Comparison of ENCODE assay signal across 8 cellular contexts in genomic region chrX:72131317-72132294, GRCh38. TPM values are rescaled to one million over a fixed set of nuclear protein-coding genes. Genes with fewer than 3 reads are reported as not detected.
DNase-seq lines count a peak whose midpoint lies in the region; ATAC-seq and TF ChIP-seq lines count a peak whose summit lies in the region.

Gene RTL5 (minus strand): TSS chrX:72131915.

- H3K4me3 ChIP-seq in right cardiac atrium (ENCODE audit: low read length), result peak within 1 kb of the TSS; percentile 59
- H3K4me3 ChIP-seq in prostate gland, result peak within 1 kb of the TSS; percentile 31 to 42
- H3K4me3 ChIP-seq in uterus, result peak within 1 kb of the TSS; percentile 39 to 50

- intact Hi-C loops in right cardiac atrium (cut with DNase I) (loop anchor here in 1 of 4 donors (5.0 kb wide), 1 partner anchor 219 kb away; the partner anchor contains the start of gene NHSL2), prostate gland (cut with DNase I) (no loop called here), uterus (cut with DNase I; ENCODE audit: low total_unique reads) (no loop called here)

- H3K4me1 ChIP-seq in right cardiac atrium (ENCODE audit: control insufficient read depth, insufficient read depth, low read length), result no peaks in the 10 kb centered on the region
- no peaks in the 10 kb centered on the region for H3K4me1 ChIP-seq in prostate gland (replicated peaks)
- no peaks in the 10 kb centered on the region for H3K4me1 ChIP-seq in uterus

- ATAC-seq in GM21717 (IDR thresholded peaks at IDR 0.05; ENCODE audit: unreplicated experiment), result peak; percentile 51
- peak; percentile 94 to 97 for ATAC-seq in right cardiac atrium

- H3K27ac ChIP-seq in right cardiac atrium (ENCODE audit: low read length) (no peak within 1 kb of the TSS), prostate gland (peak within 1 kb of the TSS; percentile 61 to 73), uterus (peak within 1 kb of the TSS; percentile 78 to 79)

- DNase-seq in COLO829 (ENCODE audit: low spot score) (peak; percentile 30), NCI-H1092 (lab: John Stamatoyannopoulos, UW) (peak; percentile 98), T-helper 1 cell (peak; percentile 11 to 49 (median 35)), astrocyte of the hippocampus (ENCODE audit: low read depth, low spot score) (peak; percentile 93), right cardiac atrium (peak; percentile 91 to 95 (median 95)), prostate gland (ENCODE audit: low spot score) (peak; percentile 78), uterus (peak; percentile 88 to 93)

- under 1% methylated on average over 101 of the region's 106 CpGs for whole genome bisulfite sequencing in right cardiac atrium
- WGBS in prostate gland, result under 1% methylated on average over 15 of the region's 106 CpGs

- TF ChIP-seq CTCF in prostate gland (IDR thresholded peaks at IDR 0.05) (peak in 1 of 4 experiments; percentile 6), uterus (IDR thresholded peaks at IDR 0.05) (peak in 1 of 4 experiments; percentile 7)

- TF ChIP-seq POLR2A in prostate gland (IDR thresholded peaks at IDR 0.05) (peak; percentile 44), uterus (IDR thresholded peaks at IDR 0.05) (peak; percentile 25 to 47)

- H3K9me3 ChIP-seq in right cardiac atrium (ENCODE audit: control insufficient read depth, low read length) (no peaks in the 10 kb centered on the region), prostate gland (no peaks in the 10 kb centered on the region), uterus (no peaks in the 10 kb centered on the region)

- H3K27me3 ChIP-seq in right cardiac atrium (ENCODE audit: control insufficient read depth, insufficient read depth) (no peaks in the 10 kb centered on the region), prostate gland (replicated peaks; ENCODE audit: insufficient read depth) (no peaks in the 10 kb centered on the region), uterus (no peaks in the 10 kb centered on the region)

- H3K36me3 ChIP-seq in prostate gland (no peaks in the 10 kb centered on the region), uterus (no peaks in the 10 kb centered on the region)

RNA-seq across cellular contexts. Expression of gene RTL5, which starts in this region (rescaled TPM):
- total RNA-seq in right cardiac atrium (1 to 10 TPM; 3.0 to 5.7 (median 4.2) TPM), prostate gland (10 to 100 TPM in 1 of 2 donors, 1 to 10 TPM in 1; 2.8 to 24.0 TPM), uterus (10 to 100 TPM in 1 of 4 donors, 1 to 10 TPM in 3; 2.3 to 23.3 (median 6.1) TPM)
- polyA plus RNA-seq in right cardiac atrium, result 2.7 TPM

Comparison
In these comparisons a context has a peak if more than half of its experiments do, and no peak if none do; other contexts are left out.
1. DNase-seq: peak in every context shown above with its lines; median percentile 98 in NCI-H1092; 95 in right cardiac atrium; 93 in astrocyte of the hippocampus; 90 in uterus; 78 in prostate gland; 35 in T-helper 1 cell; 30 in COLO829.